In the genomic region with DNA sequence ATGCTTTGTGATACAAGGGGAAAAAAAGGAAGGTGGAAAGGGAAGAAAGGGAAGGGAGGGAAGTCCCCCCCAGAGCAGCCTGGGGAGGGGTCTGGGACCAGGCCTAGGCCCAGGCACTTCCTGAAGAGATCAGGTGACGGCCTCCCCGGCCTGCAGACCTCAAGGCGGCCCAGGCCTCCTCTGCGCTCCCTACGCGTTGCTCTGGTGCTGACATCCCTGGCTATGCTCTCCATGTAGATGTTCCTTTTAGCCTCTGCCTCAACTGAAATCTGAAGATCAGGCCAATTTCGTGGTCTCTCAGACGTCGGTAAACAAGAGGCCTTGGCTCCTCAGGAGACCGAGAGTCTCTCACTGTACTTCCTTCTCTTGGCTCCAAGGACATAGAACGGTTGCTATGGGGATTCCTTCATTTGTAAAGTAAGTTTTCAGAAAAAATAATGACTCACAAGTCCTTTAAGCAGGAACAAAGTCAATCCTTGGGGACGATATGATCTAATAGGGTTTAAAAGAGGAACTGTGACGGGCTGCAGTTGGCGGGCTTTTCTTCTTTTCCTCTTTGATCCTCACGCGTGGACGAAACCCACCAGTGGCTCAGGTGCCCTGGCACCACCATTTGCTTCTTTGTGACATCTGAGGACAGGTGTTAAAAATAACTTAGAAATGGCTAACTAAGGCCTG, we compare ENCODE assay signal across 10 cellular contexts.
DNase-seq lines count a peak whose midpoint lies in the region; ATAC-seq lines count a peak whose summit lies in the region.
"Had no signal": no experiment of that assay in that cellular context is flagged by ENCODE, and none has a peak within 500 bp of the region (broad histone marks: within the 10 kb centered on the region; RNA-seq: fewer than 3 reads in every experiment).

No MANE protein-coding gene starts in this region.

- peak overlapping the region; percentile 67 for H3K27ac Mint-ChIP-seq in stimulated activated memory B cell treated with anti-CD40 and anti-IgM and Interleukin-4, amounts not matched to agents 10 μg/mL and 1 μg/mL and 100 μg/mL, for 72 hours
- H3K27ac Mint-ChIP-seq in T-helper 2 cell treated with Interferon-gamma antibody and Interleukin-4, amounts not matched to agents 5 μg/mL and 100 μg/mL, for 36 hours = no peak overlapping the region
- H3K27ac Mint-ChIP-seq: activated CD8-positive, alpha-beta T cell treated with anti-CD3 and anti-CD28 coated beads, Interleukin-2, amount 10 ng/mL, durations not matched to agents 7 days and 5 days had no signal

- no peaks in the 10 kb centered on the region for H3K9me3 Mint-ChIP-seq in stimulated activated memory B cell treated with anti-CD40 and anti-IgM and Interleukin-4, amounts not matched to agents 10 μg/mL and 1 μg/mL and 100 μg/mL, for 72 hours
- H3K9me3 Mint-ChIP-seq in T-helper 2 cell treated with Interferon-gamma antibody and Interleukin-4, amounts not matched to agents 5 μg/mL and 100 μg/mL, for 36 hours = no peaks in the 10 kb centered on the region
- H3K9me3 Mint-ChIP-seq: central memory CD8-positive, alpha-beta T cell had no signal

- no peak overlapping the region for H3K4me3 Mint-ChIP-seq in stimulated activated memory B cell treated with anti-CD40 and anti-IgM and Interleukin-4, amounts not matched to agents 10 μg/mL and 1 μg/mL and 100 μg/mL, for 72 hours
- H3K4me3 Mint-ChIP-seq in T-helper 2 cell treated with Interferon-gamma antibody and Interleukin-4, amounts not matched to agents 5 μg/mL and 100 μg/mL, for 36 hours = no peak overlapping the region
- H3K4me3 Mint-ChIP-seq: activated CD8-positive, alpha-beta T cell treated with anti-CD3 and anti-CD28 coated beads, Interleukin-2, amount 10 ng/mL, durations not matched to agents 7 days and 5 days; central memory CD8-positive, alpha-beta T cell had no signal

- H3K27me3 Mint-ChIP-seq in stimulated activated memory B cell treated with anti-CD40 and anti-IgM and Interleukin-4, amounts not matched to agents 10 μg/mL and 1 μg/mL and 100 μg/mL, for 72 hours = no peaks in the 10 kb centered on the region
- no peaks in the 10 kb centered on the region for H3K27me3 Mint-ChIP-seq in T-helper 2 cell treated with Interferon-gamma antibody and Interleukin-4, amounts not matched to agents 5 μg/mL and 100 μg/mL, for 36 hours (ENCODE audit: low read depth)
- H3K27me3 Mint-ChIP-seq: central memory CD8-positive, alpha-beta T cell had no signal

- DNase-seq in KBM-7 = peak; percentile 80
- peak; percentile 8 for DNase-seq in amniotic stem cell (lab: John Stamatoyannopoulos, UW)
- peak; percentile 82 for DNase-seq in hepatic stellate cell (ENCODE audit: low spot score)
- DNase-seq in activated T-cell treated with anti-CD3 and anti-CD28 coated beads, Interleukin-2, amount 50 U/mL, for 1 hour = no peak
- no peak for DNase-seq in T-helper 2 cell treated with Interferon-gamma antibody and Interleukin-4, amounts not matched to agents 5 μg/mL and 100 μg/mL, for 36 hours (ENCODE audit: low spot score)
- DNase-seq: activated CD8-positive, alpha-beta T cell treated with anti-CD3 and anti-CD28 coated beads, Interleukin-2, amount 10 ng/mL, durations not matched to agents 7 days and 5 days had no signal

- ATAC-seq in stimulated activated memory B cell treated with anti-CD40 and anti-IgM and Interleukin-4, amounts not matched to agents 10 μg/mL and 1 μg/mL and 100 μg/mL, for 72 hours = peak; percentile 55
- ATAC-seq in GM21526 (IDR thresholded peaks at IDR 0.05; ENCODE audit: low FRiP score, unreplicated experiment) (no peak), HG03280 (IDR thresholded peaks at IDR 0.05; ENCODE audit: unreplicated experiment) (no peak)
- ATAC-seq: activated CD8-positive, alpha-beta T cell treated with anti-CD3 and anti-CD28 coated beads, Interleukin-2, amount 10 ng/mL, durations not matched to agents 7 days and 5 days had no signal

- in situ Hi-C loops in KBM-7 (cut with MboI; ENCODE audit: low pct_unique_long_range_greater_than_20kb, low sequenced_read_pairs) = loop anchor here (25.0 kb wide), 2 partner anchors 408 to 833 kb away; a partner anchor contains a TSS

- peaks cover 26% of the 10 kb centered on the region for H3K4me1 Mint-ChIP-seq in stimulated activated memory B cell treated with anti-CD40 and anti-IgM and Interleukin-4, amounts not matched to agents 10 μg/mL and 1 μg/mL and 100 μg/mL, for 72 hours
- H3K4me1 Mint-ChIP-seq in T-helper 2 cell treated with Interferon-gamma antibody and Interleukin-4, amounts not matched to agents 5 μg/mL and 100 μg/mL, for 36 hours (ENCODE audit: low read depth) = peaks cover 6% of the 10 kb centered on the region
- H3K4me1 Mint-ChIP-seq: central memory CD8-positive, alpha-beta T cell had no signal

- H3K36me3 Mint-ChIP-seq in stimulated activated memory B cell treated with anti-CD40 and anti-IgM and Interleukin-4, amounts not matched to agents 10 μg/mL and 1 μg/mL and 100 μg/mL, for 72 hours = peaks cover 4% of the 10 kb centered on the region
- no peaks in the 10 kb centered on the region for H3K36me3 Mint-ChIP-seq in T-helper 2 cell treated with Interferon-gamma antibody and Interleukin-4, amounts not matched to agents 5 μg/mL and 100 μg/mL, for 36 hours (ENCODE audit: low read depth)

Comparison
In these comparisons a context has a peak if more than half of its experiments do, and no peak if none do; other contexts are left out.
1. DNase-seq: peak in KBM-7 (single experiment), amniotic stem cell (single experiment) and hepatic stellate cell (single experiment); none in activated T-cell treated with anti-CD3 and anti-CD28 coated beads, Interleukin-2, amount 50 U/mL, for 1 hour (single experiment) and T-helper 2 cell treated with Interferon-gamma antibody and Interleukin-4, amounts not matched to agents 5 μg/mL and 100 μg/mL, for 36 hours (single experiment).